29 cellular contexts compared by ENCODE assay signal in the genomic region with DNA sequence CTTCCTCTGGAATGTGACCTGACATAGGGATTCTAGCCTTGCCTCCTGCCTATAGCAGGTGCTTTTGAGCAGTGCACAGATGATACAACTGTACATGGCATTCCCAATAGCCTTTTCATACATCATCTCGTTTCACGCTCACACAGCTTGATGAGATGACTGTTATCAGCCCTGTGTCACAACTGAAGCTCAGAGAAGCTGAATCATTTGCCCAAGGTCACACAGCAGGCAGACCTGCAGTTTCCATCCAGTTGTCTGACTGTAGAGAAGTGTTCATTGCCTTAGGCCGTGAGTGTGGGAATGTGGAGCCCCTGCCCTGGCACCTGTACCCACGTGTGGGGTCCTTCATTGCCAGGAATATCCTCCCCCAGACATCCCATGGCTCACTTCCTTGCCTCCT. TPM values are rescaled to one million over a fixed set of nuclear protein-coding genes. Genes with fewer than 3 reads are reported as not detected.
"Had no signal": no experiment of that assay in that cellular context is flagged by ENCODE, and none has a peak within 500 bp of the region (broad histone marks: within the 10 kb centered on the region; RNA-seq: fewer than 3 reads in every experiment).

No MANE protein-coding gene starts in this region.

- H3K9me3 ChIP-seq: right lobe of liver, uterus had no signal

- H3K36me3 ChIP-seq: heart right ventricle, left lung, right lobe of liver, suprapubic skin, uterus had no signal

- H3K9me3 Mint-ChIP-seq: activated naive CD8-positive, alpha-beta T cell treated with anti-CD3 and anti-CD28 coated beads, Interleukin-2, amount 50 U/mL, for 24 hours; neural crest cell had no signal

- DNase-seq: activated CD4-positive, alpha-beta T cell treated with anti-CD3 and anti-CD28 coated beads, Interleukin-2, amount 10 ng/mL, durations not matched to agents 24 days and 14 days; activated CD8-positive, alpha-beta memory T cell treated with anti-CD3 and anti-CD28 coated beads, Interleukin-2, amount 10 ng/mL, durations not matched to agents 7 days and 5 days; activated CD8-positive, alpha-beta T cell treated with anti-CD3 and anti-CD28 coated beads for 36 hours; activated effector memory CD4-positive, alpha-beta T cell treated with anti-CD3 and anti-CD28 coated beads, Interleukin-2, amount 50 U/mL, for 16 hours; activated naive CD4-positive, alpha-beta T cell treated with anti-CD3 and anti-CD28 coated beads, Interleukin-2, amount 50 U/mL, for 16 hours; activated naive CD8-positive, alpha-beta T cell treated with anti-CD3 and anti-CD28 coated beads, Interleukin-2, amount 50 U/mL, for 24 hours; activated T-cell treated with anti-CD3 and anti-CD28 coated beads for 4 hours; anterior cingulate cortex; body of pancreas; caudate nucleus; effector memory CD4-positive, alpha-beta T cell; heart right ventricle; left lung; naive B cell; occipital lobe; stimulated activated CD4-positive, alpha-beta T cell treated with anti-CD3 and anti-CD28 coated beads, Interleukin-15, amount 100 ng/mL, for 24 hours; stomach; uterus had no signal

- H3K4me2 ChIP-seq: smooth muscle cell had no signal

- H3K4me1 Mint-ChIP-seq: activated CD4-positive, alpha-beta T cell treated with anti-CD3 and anti-CD28 coated beads, Interleukin-2, amount 10 ng/mL, durations not matched to agents 24 days and 14 days; activated CD8-positive, alpha-beta memory T cell treated with anti-CD3 and anti-CD28 coated beads, Interleukin-2, amount 10 ng/mL, durations not matched to agents 7 days and 5 days; activated naive CD8-positive, alpha-beta T cell treated with anti-CD3 and anti-CD28 coated beads, Interleukin-2, amount 50 U/mL, for 24 hours; naive B cell; stimulated activated memory B cell treated with anti-CD40 and anti-IgM and Interleukin-4, amounts not matched to agents 10 μg/mL and 1 μg/mL and 100 μg/mL, for 72 hours had no signal

- H3K27ac ChIP-seq: body of pancreas, heart right ventricle, left lung, right lobe of liver, suprapubic skin, tibial nerve, uterus, VCaP had no signal

- H3K27ac Mint-ChIP-seq: activated CD4-positive, alpha-beta T cell treated with anti-CD3 and anti-CD28 coated beads, Interleukin-2, amount 10 ng/mL, durations not matched to agents 24 days and 14 days; activated CD8-positive, alpha-beta memory T cell treated with anti-CD3 and anti-CD28 coated beads, Interleukin-2, amount 10 ng/mL, durations not matched to agents 7 days and 5 days; activated CD8-positive, alpha-beta T cell treated with anti-CD3 and anti-CD28 coated beads for 36 hours; activated naive CD8-positive, alpha-beta T cell treated with anti-CD3 and anti-CD28 coated beads, Interleukin-2, amount 50 U/mL, for 24 hours; naive B cell; stimulated activated memory B cell treated with anti-CD40 and anti-IgM and Interleukin-4, amounts not matched to agents 10 μg/mL and 1 μg/mL and 100 μg/mL, for 72 hours had no signal

- H3K4me3 ChIP-seq: body of pancreas, heart right ventricle, left lung, lung, right lobe of liver, smooth muscle cell, stomach, suprapubic skin, tibial nerve, uterus had no signal

- H3K36me3 Mint-ChIP-seq: activated CD8-positive, alpha-beta memory T cell treated with anti-CD3 and anti-CD28 coated beads, Interleukin-2, amount 10 ng/mL, durations not matched to agents 7 days and 5 days; naive B cell; stimulated activated memory B cell treated with anti-CD40 and anti-IgM and Interleukin-4, amounts not matched to agents 10 μg/mL and 1 μg/mL and 100 μg/mL, for 72 hours had no signal

- H3K27me3 ChIP-seq: right lobe of liver, uterus had no signal

- ATAC-seq: activated CD4-positive, CD25-positive, alpha-beta regulatory T cell treated with anti-CD3 and anti-CD28 coated beads, Interleukin-2, amount 50 U/mL, for 24 hours; activated CD8-positive, alpha-beta memory T cell treated with anti-CD3 and anti-CD28 coated beads, Interleukin-2, amount 10 ng/mL, durations not matched to agents 7 days and 5 days; activated CD8-positive, alpha-beta T cell treated with anti-CD3 and anti-CD28 coated beads for 36 hours; activated naive CD8-positive, alpha-beta T cell treated with anti-CD3 and anti-CD28 coated beads, Interleukin-2, amount 50 U/mL, for 24 hours; body of pancreas; heart right ventricle; left lung; right lobe of liver; stimulated activated memory B cell treated with anti-CD40 and anti-IgM and Interleukin-4, amounts not matched to agents 10 μg/mL and 1 μg/mL and 100 μg/mL, for 72 hours had no signal

- H3K4me1 ChIP-seq: body of pancreas, heart right ventricle, left lung, right lobe of liver, uterus had no signal

- H3K4me3 Mint-ChIP-seq: activated CD4-positive, alpha-beta T cell treated with anti-CD3 and anti-CD28 coated beads, Interleukin-2, amount 10 ng/mL, durations not matched to agents 24 days and 14 days; activated CD8-positive, alpha-beta memory T cell treated with anti-CD3 and anti-CD28 coated beads, Interleukin-2, amount 10 ng/mL, durations not matched to agents 7 days and 5 days; activated CD8-positive, alpha-beta T cell treated with anti-CD3 and anti-CD28 coated beads for 36 hours; activated naive CD8-positive, alpha-beta T cell treated with anti-CD3 and anti-CD28 coated beads, Interleukin-2, amount 50 U/mL, for 24 hours; naive B cell; neural crest cell; stimulated activated memory B cell treated with anti-CD40 and anti-IgM and Interleukin-4, amounts not matched to agents 10 μg/mL and 1 μg/mL and 100 μg/mL, for 72 hours had no signal

RNA-seq across cellular contexts. Expression of a gene that starts 20.1 kb away (rescaled TPM):
- total RNA-seq: activated CD4-positive, alpha-beta T cell treated with anti-CD3 and anti-CD28 coated beads, Interleukin-2, amount 10 ng/mL, durations not matched to agents 24 days and 14 days; activated CD8-positive, alpha-beta memory T cell treated with anti-CD3 and anti-CD28 coated beads, Interleukin-2, amount 10 ng/mL, durations not matched to agents 7 days and 5 days; activated CD8-positive, alpha-beta T cell treated with anti-CD3 and anti-CD28 coated beads for 36 hours; dermis microvascular lymphatic vessel endothelial cell; T-helper 2 cell treated with Interferon-gamma antibody and Interleukin-4, amounts not matched to agents 100 ng/mL and 5 ng/mL, for 36 hours had no signal

RNA-seq across cellular contexts. Expression of a gene that starts 53.5 kb away (rescaled TPM):
- total RNA-seq: activated CD4-positive, alpha-beta T cell treated with anti-CD3 and anti-CD28 coated beads, Interleukin-2, amount 10 ng/mL, durations not matched to agents 24 days and 14 days; activated CD8-positive, alpha-beta memory T cell treated with anti-CD3 and anti-CD28 coated beads, Interleukin-2, amount 10 ng/mL, durations not matched to agents 7 days and 5 days; activated CD8-positive, alpha-beta T cell treated with anti-CD3 and anti-CD28 coated beads for 36 hours; dermis microvascular lymphatic vessel endothelial cell; heart right ventricle; T-helper 2 cell treated with Interferon-gamma antibody and Interleukin-4, amounts not matched to agents 100 ng/mL and 5 ng/mL, for 36 hours; tibial nerve had no signal
